In genomic region chr6:73364549-73364948, GRCh38 we compare ENCODE assay signal across 10 cellular contexts. TPM values are rescaled to one million over a fixed set of nuclear protein-coding genes. Genes with fewer than 3 reads are reported as not detected.
"Had no signal": no experiment of that assay in that cellular context is flagged by ENCODE, and none has a peak within 500 bp of the region (broad histone marks: within the 10 kb centered on the region; RNA-seq: fewer than 3 reads in every experiment).

No MANE protein-coding gene starts in this region.

- H2AFZ ChIP-seq: GM23248 had no signal

- FAIRE-seq: HTR-8/SVneo, K562 had no signal

- H3K27ac ChIP-seq: GM23248 had no signal

- H3K27ac Mint-ChIP-seq: HFFc6 had no signal

- DNase-seq: GM23248, H7, HFFc6, IMR-90, KG1 had no signal

- H3K36me3 ChIP-seq: HAP-1 had no signal

- H3K9me3 ChIP-seq: HAP-1 had no signal

- H3K4me1 ChIP-seq: HAP-1 had no signal

- H3K4me3 Mint-ChIP-seq: HFFc6 had no signal

- H3K9ac ChIP-seq: GM23248 had no signal

- H3K4me3 ChIP-seq: GM23248, HAP-1, K562 had no signal

- H3K9me3 Mint-ChIP-seq: HFFc6 had no signal

RNA-seq across cellular contexts. Expression of gene KHDC3L, which starts 2.1 kb away (rescaled TPM):
- total RNA-seq: GM23248, H4, HFFc6, HT-29, IMR-90, K562 had no signal
- polyA plus RNA-seq: GM23248, IMR-90, K562 had no signal

RNA-seq across cellular contexts. Expression of gene OOEP, which starts 5.1 kb away (rescaled TPM):
- total RNA-seq: GM23248, H4, H7, HFFc6, HT-29, IMR-90, K562 had no signal
- polyA plus RNA-seq: GM23248, IMR-90, K562 had no signal

RNA-seq across cellular contexts. Expression of gene DPPA5, which starts 10.5 kb away (rescaled TPM):
- total RNA-seq: GM23248, H4, HFFc6, HT-29, IMR-90, K562 had no signal
- polyA plus RNA-seq: GM23248, IMR-90, K562 had no signal

RNA-seq across cellular contexts. Expression of gene DDX43, which starts 30.1 kb away (rescaled TPM):
- total RNA-seq: H4, HFFc6, HT-29, IMR-90 had no signal
